Comparison of ENCODE assay signal across 20 cellular contexts in the genomic region with DNA sequence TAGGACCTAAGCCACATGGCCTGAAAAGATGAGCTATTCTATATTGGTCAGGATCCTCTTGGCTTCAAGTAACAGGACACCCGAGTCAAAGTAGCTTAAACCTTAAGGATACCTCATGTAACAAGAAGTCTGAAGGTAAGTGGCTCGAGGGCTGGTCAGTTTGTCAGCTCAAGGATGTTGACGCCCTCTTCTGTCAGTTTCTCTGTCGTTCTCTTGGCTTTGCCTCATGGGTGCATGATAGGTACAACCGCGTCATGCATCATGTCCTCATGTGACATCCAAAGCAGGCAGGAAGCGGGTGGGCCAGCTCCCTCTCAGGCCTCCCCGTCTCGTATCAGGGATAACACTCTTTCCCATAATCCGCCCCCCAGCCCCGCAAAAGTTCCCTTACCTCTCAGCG.
"Had no signal": no experiment of that assay in that cellular context is flagged by ENCODE, and none has a peak within 500 bp of the region (broad histone marks: within the 10 kb centered on the region; RNA-seq: fewer than 3 reads in every experiment).

No MANE protein-coding gene starts in this region.

- H3K36me3 ChIP-seq: pancreas, thoracic aorta, upper lobe of right lung had no signal

- H3K9me3 Mint-ChIP-seq: activated CD4-positive, alpha-beta memory T cell treated with anti-CD3 and anti-CD28 coated beads, Interleukin-2, amount 10 ng/mL, durations not matched to agents 7 days and 5 days; activated T-cell treated with anti-CD3 and anti-CD28 coated beads, Interleukin-2, amount 50 U/mL, for 4 hours; effector memory CD8-positive, alpha-beta T cell; naive B cell; stimulated activated naive CD8-positive, alpha-beta T cell treated with anti-CD3 and anti-CD28 coated beads, Interleukin-15, amount 100 ng/mL, for 72 hours had no signal

- H3K4me1 ChIP-seq: pancreas, upper lobe of right lung had no signal

- ATAC-seq: activated CD4-positive, alpha-beta T cell treated with anti-CD3 and anti-CD28 coated beads for 36 hours; activated T-cell treated with anti-CD3 and anti-CD28 coated beads, Interleukin-2, amount 50 U/mL, for 4 hours; effector memory CD8-positive, alpha-beta T cell; left cardiac atrium; pancreas; stimulated activated naive CD8-positive, alpha-beta T cell treated with anti-CD3 and anti-CD28 coated beads, Interleukin-15, amount 100 ng/mL, for 72 hours; upper lobe of right lung had no signal

- H3K9me3 ChIP-seq: pancreas, thoracic aorta, upper lobe of right lung had no signal

- DNase-seq: activated CD4-positive, alpha-beta memory T cell treated with anti-CD3 and anti-CD28 coated beads, Interleukin-2, amount 10 ng/mL, durations not matched to agents 7 days and 5 days; activated CD4-positive, alpha-beta T cell treated with anti-CD3 and anti-CD28 coated beads for 36 hours; activated effector memory CD4-positive, alpha-beta T cell treated with Interleukin-2 at 50 U/mL for 16 hours; activated naive CD4-positive, alpha-beta T cell treated with anti-CD3 and anti-CD28 coated beads, Interleukin-2, amount 50 U/mL, for 16 hours; activated T-cell treated with anti-CD3 and anti-CD28 coated beads, Interleukin-2, amount 50 U/mL, for 4 hours; dermis blood vessel endothelial cell; effector memory CD8-positive, alpha-beta T cell; head of caudate nucleus; left cardiac atrium; naive B cell; pancreas; stimulated activated CD4-positive, alpha-beta T cell treated with anti-CD3 and anti-CD28 coated beads, Interleukin-1b, Interleukin-23, amount 100 ng/mL, for 48 hours; stimulated activated naive CD8-positive, alpha-beta T cell treated with anti-CD3 and anti-CD28 coated beads, Interleukin-15, amount 100 ng/mL, for 72 hours; T1000; upper lobe of right lung had no signal

- H3K27me3 ChIP-seq: pancreas, upper lobe of right lung had no signal

- H3K27ac Mint-ChIP-seq: activated CD4-positive, alpha-beta memory T cell treated with anti-CD3 and anti-CD28 coated beads, Interleukin-2, amount 10 ng/mL, durations not matched to agents 7 days and 5 days; activated CD4-positive, alpha-beta T cell treated with anti-CD3 and anti-CD28 coated beads for 36 hours; effector memory CD8-positive, alpha-beta T cell; stimulated activated naive CD8-positive, alpha-beta T cell treated with anti-CD3 and anti-CD28 coated beads, Interleukin-15, amount 100 ng/mL, for 72 hours had no signal

- H3K27ac ChIP-seq: epithelial cell of prostate, pancreas, thoracic aorta, upper lobe of right lung had no signal

- H3K36me3 Mint-ChIP-seq: naive B cell had no signal

- FAIRE-seq: astrocyte, frontal cortex, pancreas had no signal

- H3K4me3 Mint-ChIP-seq: activated CD4-positive, alpha-beta memory T cell treated with anti-CD3 and anti-CD28 coated beads, Interleukin-2, amount 10 ng/mL, durations not matched to agents 7 days and 5 days; activated CD4-positive, alpha-beta T cell treated with anti-CD3 and anti-CD28 coated beads for 36 hours; activated T-cell treated with anti-CD3 and anti-CD28 coated beads, Interleukin-2, amount 50 U/mL, for 4 hours; effector memory CD8-positive, alpha-beta T cell; naive B cell; stimulated activated naive CD8-positive, alpha-beta T cell treated with anti-CD3 and anti-CD28 coated beads, Interleukin-15, amount 100 ng/mL, for 72 hours had no signal

- H3K4me3 ChIP-seq: lung, pancreas, thoracic aorta, upper lobe of right lung had no signal
